Comparison of ENCODE assay signal across 1 cellular context in the genomic region with DNA sequence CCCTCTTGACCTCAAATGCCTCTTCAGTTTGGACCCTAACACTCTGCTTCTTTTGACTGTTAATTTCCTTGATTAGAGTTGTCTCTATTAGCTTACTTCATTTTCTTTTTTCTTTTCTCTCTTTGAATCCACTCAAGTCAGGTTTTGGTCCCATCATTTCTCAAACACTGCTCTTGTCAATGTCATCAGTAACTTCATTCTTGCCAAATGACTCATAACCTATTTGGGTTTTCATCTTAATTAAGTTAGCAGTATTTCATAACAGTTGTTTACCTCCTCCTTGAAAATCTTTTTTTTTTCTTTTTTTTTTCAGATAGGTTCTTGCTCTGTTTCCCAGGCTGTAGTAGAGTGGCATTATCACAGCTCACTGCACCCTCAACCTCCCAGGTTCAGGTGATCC.
TF ChIP-seq lines count a peak whose summit lies in the region.

No MANE protein-coding gene starts in this region.

TF ChIP-seq in SK-N-SH treated with all-trans-retinoic acid at 6 μM for 48 hours, 23 proteins besides CTCF, POLR2A, EP300 and RAD21 (continued from another document):
- TF ChIP-seq, protein P1, sequence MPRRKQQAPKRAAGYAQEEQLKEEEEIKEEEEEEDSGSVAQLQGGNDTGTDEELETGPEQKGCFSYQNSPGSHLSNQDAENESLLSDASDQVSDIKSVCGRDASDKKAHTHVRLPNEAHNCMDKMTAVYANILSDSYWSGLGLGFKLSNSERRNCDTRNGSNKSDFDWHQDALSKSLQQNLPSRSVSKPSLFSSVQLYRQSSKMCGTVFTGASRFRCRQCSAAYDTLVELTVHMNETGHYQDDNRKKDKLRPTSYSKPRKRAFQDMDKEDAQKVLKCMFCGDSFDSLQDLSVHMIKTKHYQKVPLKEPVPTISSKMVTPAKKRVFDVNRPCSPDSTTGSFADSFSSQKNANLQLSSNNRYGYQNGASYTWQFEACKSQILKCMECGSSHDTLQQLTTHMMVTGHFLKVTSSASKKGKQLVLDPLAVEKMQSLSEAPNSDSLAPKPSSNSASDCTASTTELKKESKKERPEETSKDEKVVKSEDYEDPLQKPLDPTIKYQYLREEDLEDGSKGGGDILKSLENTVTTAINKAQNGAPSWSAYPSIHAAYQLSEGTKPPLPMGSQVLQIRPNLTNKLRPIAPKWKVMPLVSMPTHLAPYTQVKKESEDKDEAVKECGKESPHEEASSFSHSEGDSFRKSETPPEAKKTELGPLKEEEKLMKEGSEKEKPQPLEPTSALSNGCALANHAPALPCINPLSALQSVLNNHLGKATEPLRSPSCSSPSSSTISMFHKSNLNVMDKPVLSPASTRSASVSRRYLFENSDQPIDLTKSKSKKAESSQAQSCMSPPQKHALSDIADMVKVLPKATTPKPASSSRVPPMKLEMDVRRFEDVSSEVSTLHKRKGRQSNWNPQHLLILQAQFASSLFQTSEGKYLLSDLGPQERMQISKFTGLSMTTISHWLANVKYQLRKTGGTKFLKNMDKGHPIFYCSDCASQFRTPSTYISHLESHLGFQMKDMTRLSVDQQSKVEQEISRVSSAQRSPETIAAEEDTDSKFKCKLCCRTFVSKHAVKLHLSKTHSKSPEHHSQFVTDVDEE (CRISPR knock-in tag; IDR thresholded peaks at IDR 0.05) = no peak
- no peak for TF ChIP-seq GLIS3 (CRISPR knock-in tag; IDR thresholded peaks at IDR 0.05)
- TF ChIP-seq OSR1 (CRISPR knock-in tag; IDR thresholded peaks at IDR 0.05) = no peak
- no peak for TF ChIP-seq SNAI2 (CRISPR knock-in tag; IDR thresholded peaks at IDR 0.05)
